ENCODE assay signal across 28 cellular contexts in genomic region chr16:50621452-50621792, GRCh38. TPM values are rescaled to one million over a fixed set of nuclear protein-coding genes. Genes with fewer than 3 reads are reported as not detected.
DNase-seq lines count a peak whose midpoint lies in the region; ATAC-seq and TF ChIP-seq lines count a peak whose summit lies in the region.
"Had no signal": no experiment of that assay in that cellular context is flagged by ENCODE, and none has a peak within 500 bp of the region (broad histone marks: within the 10 kb centered on the region; RNA-seq: fewer than 3 reads in every experiment).

No MANE protein-coding gene starts in this region.

- no peak overlapping the region for H2AFZ ChIP-seq in neural progenitor cell (replicated peaks)

- H3K27ac ChIP-seq in right cardiac atrium (ENCODE audit: low read length) = no peak overlapping the region
- H3K27ac ChIP-seq in Panc1 (ENCODE audit: low read length) = no peak overlapping the region
- no peak overlapping the region for H3K27ac ChIP-seq in neural progenitor cell
- H3K27ac ChIP-seq: BLaER1 had no signal

- CTCF ChIA-PET in Panc1 (lab: Charles Lee) = no interaction called here

- peaks cover 6% of the 10 kb centered on the region for H3K27me3 Mint-ChIP-seq in neural progenitor cell (ENCODE audit: insufficient read depth, low read depth)
- H3K27me3 Mint-ChIP-seq: CD4-positive, alpha-beta memory T cell; CD4-positive, CD25-positive, alpha-beta regulatory T cell had no signal

- ATAC-seq in right cardiac atrium (no peak), Right ventricle myocardium superior (ENCODE audit: poor library complexity) (no peak), Panc1 (0 out of 2 replicates have a peak, but pooled peaks have one; percentile 33), GM18858 (IDR thresholded peaks at IDR 0.05; ENCODE audit: unreplicated experiment) (no peak)
- ATAC-seq: GM12878 had no signal

- in situ Hi-C loops in Panc1 (cut with HindIII; ENCODE audit: low pct_unique_long_range_greater_than_20kb, low sequenced_read_pairs) = no loop called here

- H3K9ac ChIP-seq in neural progenitor cell = no peak overlapping the region
- H3K9ac ChIP-seq: BLaER1 had no signal

- BruUV-seq in Panc1 (replicated peaks; lab: Mats Ljungman, UMichigan) = no TSS peak

- intact Hi-C loops in right cardiac atrium (cut with DNase I) (loop anchor here in 1 of 4 donors (10.0 kb wide), 1 partner anchor 247 kb away; no protein-coding TSS in a partner anchor), Right ventricle myocardium superior (cut with DNase I) (no loop called here), Panc1 (cut with micrococcal nuclease; ENCODE audit: unreplicated experiment) (no loop called here)

- no peaks in the 10 kb centered on the region for H3K79me2 ChIP-seq in neural progenitor cell (ENCODE audit: low read depth)

- POLR2A ChIA-PET in Panc1 (lab: Charles Lee) = interaction anchor here (0.7 kb wide), 1 partner anchor 8 kb away, joined by 3 read pairs; no protein-coding TSS in a partner anchor

- DNase-seq in right cardiac atrium = peak in 2 of 3 donors; percentile 33 to 44
- DNase-seq in Right ventricle myocardium superior = no peak
- DNase-seq in Panc1 (ENCODE audit: low read depth, low spot score) = no peak
- DNase-seq in neural progenitor cell (ENCODE audit: low spot score) = no peak
- DNase-seq in NCI-H82 (lab: John Stamatoyannopoulos, UW) = no peak
- DNase-seq: 8988T; ACHN; BE2C; C1 segment of cervical spinal cord; CD4-positive, alpha-beta memory T cell; CD4-positive, CD25-positive, alpha-beta regulatory T cell; CD8-positive, alpha-beta memory T cell; COR-L47; DMS 273 treated with DMSO at 0.1 percent for 48 hours; DMS153; DMS53; DMS79; DND-41; EL; GDM1 had no signal

- H3K4me1 Mint-ChIP-seq in neural progenitor cell = peaks cover 22% of the 10 kb centered on the region

- peak overlapping the region; percentile 79 for H3K27ac Mint-ChIP-seq in neural progenitor cell
- H3K27ac Mint-ChIP-seq: CD4-positive, CD25-positive, alpha-beta regulatory T cell had no signal

- no peaks in the 10 kb centered on the region for H3K36me3 ChIP-seq in Panc1 (ENCODE audit: control insufficient read depth, insufficient read depth, low read length)
- no peaks in the 10 kb centered on the region for H3K36me3 ChIP-seq in neural progenitor cell
- H3K36me3 ChIP-seq: BE2C, BLaER1 had no signal

- no peak overlapping the region for H3K4me2 ChIP-seq in neural progenitor cell
- H3K4me2 ChIP-seq: BLaER1 had no signal

- no peaks in the 10 kb centered on the region for H3F3A ChIP-seq in neural progenitor cell (ENCODE audit: low read depth)

- H3K9me3 ChIP-seq in right cardiac atrium (ENCODE audit: control insufficient read depth, low read length) (no peaks in the 10 kb centered on the region), Panc1 (ENCODE audit: control insufficient read depth, insufficient read depth, low read depth, low read length) (no peaks in the 10 kb centered on the region), neural progenitor cell (ENCODE audit: low read depth) (no peaks in the 10 kb centered on the region)
- H3K9me3 ChIP-seq: BE2C, BLaER1 had no signal

- H4K20me1 ChIP-seq in neural progenitor cell (ENCODE audit: low read depth) = no peaks in the 10 kb centered on the region
- H4K20me1 ChIP-seq: BLaER1 had no signal

- H3K36me3 Mint-ChIP-seq in neural progenitor cell = peaks cover 26% of the 10 kb centered on the region
- H3K36me3 Mint-ChIP-seq: CD14-positive monocyte; CD4-positive, alpha-beta memory T cell; CD4-positive, CD25-positive, alpha-beta regulatory T cell had no signal

- TF ChIP-seq CTCF in Panc1 (IDR thresholded peaks at IDR 0.05) (no peak), neural progenitor cell (IDR thresholded peaks at IDR 0.05) (no peak)

- no peak overlapping the region for H3K4me3 Mint-ChIP-seq in neural progenitor cell
- H3K4me3 Mint-ChIP-seq: CD14-positive monocyte; CD4-positive, alpha-beta memory T cell; CD4-positive, CD25-positive, alpha-beta regulatory T cell; CD8-positive, alpha-beta memory T cell had no signal

- H3K4me1 ChIP-seq in right cardiac atrium (ENCODE audit: control insufficient read depth, insufficient read depth, low read length) = peaks cover 5% of the 10 kb centered on the region
- no peaks in the 10 kb centered on the region for H3K4me1 ChIP-seq in Panc1 (ENCODE audit: control insufficient read depth, insufficient read depth, low read length)
- no peaks in the 10 kb centered on the region for H3K4me1 ChIP-seq in neural progenitor cell
- H3K4me1 ChIP-seq: BE2C had no signal

- H3K27me3 ChIP-seq in right cardiac atrium (ENCODE audit: control insufficient read depth, insufficient read depth) = no peaks in the 10 kb centered on the region
- H3K27me3 ChIP-seq in Panc1 (ENCODE audit: control insufficient read depth, insufficient read depth, low read length) = no peaks in the 10 kb centered on the region
- H3K27me3 ChIP-seq in neural progenitor cell = no peaks in the 10 kb centered on the region
- H3K27me3 ChIP-seq: BE2C, BLaER1 had no signal

- 94% methylated on average over 9 of the region's 9 CpGs for WGBS in right cardiac atrium

- H3K4me3 ChIP-seq in right cardiac atrium (ENCODE audit: low read length) (no peak overlapping the region), Panc1 (ENCODE audit: low read depth in 2 of 2, low read length in 2 of 2) (no peak overlapping the region), neural progenitor cell (no peak overlapping the region)
- H3K4me3 ChIP-seq: BLaER1, GM12878 had no signal

- H3K9me3 Mint-ChIP-seq in neural progenitor cell = no peaks in the 10 kb centered on the region
- H3K9me3 Mint-ChIP-seq: CD4-positive, alpha-beta memory T cell; CD4-positive, CD25-positive, alpha-beta regulatory T cell; CD8-positive, alpha-beta memory T cell had no signal

RNA-seq across cellular contexts. Expression of gene SNX20, which starts 59.7 kb away (rescaled TPM):
- 1 to 10 TPM; 1.3 to 1.7 (median 1.3) TPM for total RNA-seq in right cardiac atrium
- polyA plus RNA-seq in right cardiac atrium = 0.34 TPM
- 0.62 TPM for total RNA-seq in Right ventricle myocardium superior
- total RNA-seq in Panc1 (2021; ENCODE audit: unreplicated experiment) = 0.10 TPM
- polyA plus RNA-seq in Panc1 (2012; ENCODE audit: insufficient read length) = not detected
- not detected in 2 replicates for total RNA-seq in neural progenitor cell (ENCODE audit: low replicate concordance)
- total RNA-seq: A673, Daoy, G401 had no signal
- polyA plus RNA-seq: AG04450 had no signal

Comparison
In these comparisons a context has a peak if more than half of its experiments do, and no peak if none do; other contexts are left out.
1. DNase-seq: peak in right cardiac atrium (2 of 3); none in Right ventricle myocardium superior (single experiment), Panc1 (single experiment), neural progenitor cell (single experiment) and NCI-H82 (single experiment).